ENCODE assay signal across 8 cellular contexts in genomic region chr6:32971245-32971580, GRCh38. TPM values are rescaled to one million over a fixed set of nuclear protein-coding genes. Genes with fewer than 3 reads are reported as not detected.
A peak's percentile ranks its signal among the peaks of the same experiment; 100 is the strongest.
DNase-seq lines count a peak whose midpoint lies in the region; ATAC-seq and TF ChIP-seq lines count a peak whose summit lies in the region.

No MANE protein-coding gene starts in this region.

- H3K9ac ChIP-seq in muscle layer of colon (ENCODE audit: low read length): peak overlapping the region; percentile 100

- POLR2A ChIA-PET in AG04449 (lab: Yijun Ruan, JAX): interaction anchor here (0.6 to 6.3 kb wide), 29 partner anchors 8 to 1109 kb away, joined by 3 to 104 read pairs (median 8); partner anchors contain the start of genes AGPAT1, B3GALT4, HLA-DMA and HLA-DMB

- CTCF ChIA-PET in AG04449 (lab: Yijun Ruan, JAX): interaction anchor here (0.9 to 13.0 kb wide), 10 partner anchors 14 to 277 kb away, joined by 3 to 182 read pairs (median 6); partner anchors contain the start of genes HLA-DMA and TAP2

- peaks cover 14% of the 10 kb centered on the region for H3K36me3 Mint-ChIP-seq in IgD-negative memory B cell

- H3K27me3 ChIP-seq in muscle layer of colon (ENCODE audit: control insufficient read depth in 1 of 2, insufficient read depth in 2 of 2, low read length in 2 of 2): no peaks in the 10 kb centered on the region

- H3K4me1 ChIP-seq in muscle layer of colon (ENCODE audit: insufficient read depth, low read length): peaks cover 34% of the 10 kb centered on the region

- peaks cover 22 to 40% (median 24%) of the 10 kb centered on the region in 3 donors for H3K4me1 Mint-ChIP-seq in IgD-negative memory B cell

- H3K4me3 Mint-ChIP-seq in IgD-negative memory B cell: peak overlapping the region; percentile 98 to 100 (median 99)

- H3K27ac Mint-ChIP-seq in IgD-negative memory B cell: peak overlapping the region; percentile 100

- ATAC-seq in HG03378 (IDR thresholded peaks at IDR 0.05; ENCODE audit: unreplicated experiment): no peak

- DNase-seq in AG04449 (ENCODE audit: low read depth, low spot score) (no peak), caudate nucleus (lab: John Stamatoyannopoulos, UW) (no peak), OCI-M2 (lab: John Stamatoyannopoulos, UW; ENCODE audit: unreplicated experiment) (no peak), UCSD-AML1 (lab: John Stamatoyannopoulos, UW; ENCODE audit: unreplicated experiment) (no peak), NCI-H345 (lab: John Stamatoyannopoulos, UW) (no peak)

- H3K36me3 ChIP-seq in muscle layer of colon (ENCODE audit: insufficient read depth, low read length): peaks cover 28% of the 10 kb centered on the region

- H3K27ac ChIP-seq in caudate nucleus (ENCODE audit: low read depth, low read length) (peak overlapping the region; percentile 100), muscle layer of colon (ENCODE audit: low read depth, low read length) (peak overlapping the region; percentile 100)

- H3K4me3 ChIP-seq in AG04449 (ENCODE audit: low read depth, low read length) (peak overlapping the region; percentile 81), muscle layer of colon (ENCODE audit: low read depth in 1 of 2, low read length in 2 of 2) (peak overlapping the region; percentile 80 to 99)

- no peaks in the 10 kb centered on the region for H3K9me3 ChIP-seq in muscle layer of colon (ENCODE audit: low read length)

- H3K9me3 Mint-ChIP-seq in IgD-negative memory B cell: peaks cover 0 to 2% (median 0%) of the 10 kb centered on the region in 3 donors

- no peak for TF ChIP-seq CTCF in AG04449 (IDR thresholded peaks at IDR 0.05; ENCODE audit: insufficient read depth, low read length, missing control alignments)

- H3K27me3 Mint-ChIP-seq in IgD-negative memory B cell: no peaks in the 10 kb centered on the region

RNA-seq across cellular contexts. Expression of gene BRD2, which starts 2.8 kb away (rescaled TPM):
- polyA plus RNA-seq in IgD-negative memory B cell: 110 TPM

RNA-seq across cellular contexts. Expression of gene HLA-DMA, which starts 18.3 kb away (rescaled TPM):
- 946 TPM for polyA plus RNA-seq in IgD-negative memory B cell

RNA-seq across cellular contexts. Expression of gene HLA-DMB, which starts 30.4 kb away (rescaled TPM):
- polyA plus RNA-seq in IgD-negative memory B cell: 771 TPM

RNA-seq across cellular contexts. Expression of gene HLA-DOA, which starts 38.2 kb away (rescaled TPM):
- polyA plus RNA-seq in IgD-negative memory B cell: 363 TPM
